Comparison of ENCODE assay signal across 1 cellular context in the genomic region with DNA sequence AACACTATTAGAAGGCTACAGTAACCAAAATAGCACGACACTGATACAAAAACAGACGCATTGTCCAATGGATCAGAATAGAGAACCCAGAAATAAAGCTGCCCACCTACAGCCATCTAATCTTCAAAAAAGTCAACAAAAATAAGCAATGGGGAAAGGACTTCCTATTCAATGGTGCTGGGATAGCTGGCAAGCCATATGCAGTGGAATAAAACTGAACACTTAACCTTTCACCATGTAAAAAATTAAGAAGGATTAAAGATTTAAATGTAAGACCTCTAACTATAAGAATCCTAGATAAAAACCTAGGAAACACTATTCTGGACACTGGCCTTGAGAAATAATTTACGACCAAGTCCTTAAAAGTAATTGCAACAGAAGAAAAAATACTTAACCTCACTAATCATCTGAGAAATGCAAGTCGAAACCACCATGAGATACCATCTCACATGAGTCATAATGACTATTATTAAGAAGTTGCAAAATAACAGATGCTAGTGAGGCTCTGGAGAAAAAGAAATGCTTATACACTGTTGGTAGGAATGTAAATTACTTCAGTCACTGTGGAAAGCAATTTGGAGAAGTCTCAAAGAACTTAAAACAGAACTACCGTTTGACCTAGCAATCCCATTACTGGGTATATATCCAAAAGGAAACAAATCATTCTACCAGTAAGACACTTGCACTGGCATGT.
TF ChIP-seq lines count a peak whose summit lies in the region.

No MANE protein-coding gene starts in this region.

TF ChIP-seq in WTC11, 78 proteins besides CTCF, POLR2A, EP300 and RAD21 (continued from another document):
- TF ChIP-seq STAT6 (CRISPR knock-in tag; conservative IDR thresholded peaks at IDR 0.05; ENCODE audit: low read depth) (no peak), NFYB (CRISPR knock-in tag; conservative IDR thresholded peaks at IDR 0.05; ENCODE audit: low read depth) (no peak), CBFB (CRISPR knock-in tag; IDR thresholded peaks at IDR 0.05; ENCODE audit: low read depth) (no peak)
TF ChIP-seq in WTC11: peak in this region for 0.
